ENCODE assay signal across 9 cellular contexts in genomic region chr5:180785151-180785781, GRCh38. TPM values are rescaled to one million over a fixed set of nuclear protein-coding genes. Genes with fewer than 3 reads are reported as not detected.
A peak's percentile ranks its signal among the peaks of the same experiment; 100 is the strongest.
DNase-seq lines count a peak whose midpoint lies in the region; ATAC-seq and TF ChIP-seq lines count a peak whose summit lies in the region.
"Had no signal": no experiment of that assay in that cellular context is flagged by ENCODE, and none has a peak within 500 bp of the region (broad histone marks: within the 10 kb centered on the region; RNA-seq: fewer than 3 reads in every experiment).

No MANE protein-coding gene starts in this region.

- CTCF ChIA-PET in PC-3 (lab: Charles Lee): interaction anchor here (1.0 to 1.3 kb wide), 4 partner anchors 14 to 387 kb away, joined by 3 to 5 read pairs (median 4); no protein-coding TSS in a partner anchor

- BruUV-seq in PC-3 (replicated peaks; lab: Mats Ljungman, UMichigan): no TSS peak

- H3K36me3 ChIP-seq in PC-3 (ENCODE audit: low read depth, low read length) (no peaks in the 10 kb centered on the region; the same call in 1 of the 2 replicates), lower lobe of right lung (peaks cover 26% of the 10 kb centered on the region), tibial artery (peaks cover 4 to 32% (median 28%) of the 10 kb centered on the region in 3 donors), WERI-Rb-1 (no peaks in the 10 kb centered on the region)

- peaks cover 5% of the 10 kb centered on the region for H3F3A ChIP-seq in PC-3 (ENCODE audit: low read length, unreplicated experiment)

- H3K79me2 ChIP-seq in PC-3 (ENCODE audit: low read length): 0 out of 2 replicates have a peak, but pooled peaks cover under 1% of the 10 kb centered on the region

- no peaks in the 10 kb centered on the region for H3K9me2 ChIP-seq in PC-3 (replicated peaks; ENCODE audit: low read length)

- H3K4me1 ChIP-seq in PC-3 (ENCODE audit: insufficient read depth, low read length) (peaks cover 20% of the 10 kb centered on the region), lower lobe of right lung (peaks cover 44% of the 10 kb centered on the region), tibial artery (peaks cover 10 to 39% (median 31%) of the 10 kb centered on the region in 4 donors)

- intact Hi-C loops in PC-3 (cut with micrococcal nuclease): loop anchor here (1.0 kb wide), 2 partner anchors 17 to 41 kb away; partner anchors contain the start of gene MGAT1
- intact Hi-C loops in lower lobe of right lung (cut with DNase I): no loop called here
- intact Hi-C loops in tibial artery (cut with DNase I; ENCODE audit: low total_unique reads): loop anchor here (5.0 to 10.0 kb wide), 2 partner anchors 82 to 370 kb away; no protein-coding TSS in a partner anchor

- no peaks in the 10 kb centered on the region for H4K20me1 ChIP-seq in PC-3 (ENCODE audit: low read length)

- H3K9me3 ChIP-seq in PC-3 (ENCODE audit: low read length): no peaks in the 10 kb centered on the region
- no peaks in the 10 kb centered on the region for H3K9me3 ChIP-seq in lower lobe of right lung
- no peaks in the 10 kb centered on the region for H3K9me3 ChIP-seq in tibial artery
- H3K9me3 ChIP-seq in WERI-Rb-1 (ENCODE audit: severe bottlenecking): no peaks in the 10 kb centered on the region

- H3K4me3 ChIP-seq in PC-3 (ENCODE audit: low read length) (no peak overlapping the region), lower lobe of right lung (no peak overlapping the region), tibial artery (no peak overlapping the region), WERI-Rb-1 (ENCODE audit: low read depth, low read length) (no peak overlapping the region)

- H3K27ac ChIP-seq in PC-3 (ENCODE audit: low read length): 0 out of 2 replicates have a peak overlapping the region, but pooled peaks have one; percentile 1
- peak overlapping the region; percentile 76 for H3K27ac ChIP-seq in lower lobe of right lung
- H3K27ac ChIP-seq in tibial artery: peak overlapping the region; percentile 63 to 82
- no peak overlapping the region for H3K27ac ChIP-seq in WERI-Rb-1

- peak overlapping the region; percentile 8; the same call in 1 of the 2 replicates for H2AFZ ChIP-seq in PC-3 (ENCODE audit: low read length)

- ATAC-seq in PC-3 (peak; percentile 56), lower lobe of right lung (peak; percentile 25 to 64), HG03460 (IDR thresholded peaks at IDR 0.05; ENCODE audit: unreplicated experiment) (no peak), HG02840 (IDR thresholded peaks at IDR 0.05; ENCODE audit: low FRiP score, unreplicated experiment) (no peak)

- H3K27me3 ChIP-seq in PC-3 (ENCODE audit: low read length) (no peaks in the 10 kb centered on the region), lower lobe of right lung (ENCODE audit: low read depth) (no peaks in the 10 kb centered on the region), tibial artery (no peaks in the 10 kb centered on the region), WERI-Rb-1 (ENCODE audit: insufficient read depth, low read depth, severe bottlenecking) (no peaks in the 10 kb centered on the region)

- DNase-seq in PC-3 (peak; percentile 68), dermis blood vessel endothelial cell (peak; percentile 46), lower lobe of right lung (no peak), tibial artery (no peak), WERI-Rb-1 (no peak), DMS 273 (lab: John Stamatoyannopoulos, UW; ENCODE audit: unreplicated experiment) (no peak)
- DNase-seq: NCI-H510A had no signal

- H3K4me2 ChIP-seq in PC-3 (ENCODE audit: low read length): peak overlapping the region; percentile 33

- no peak overlapping the region for H3K9ac ChIP-seq in PC-3 (ENCODE audit: low read length)

- TF ChIP-seq CTCF in PC-3 (conservative IDR thresholded peaks at IDR 0.05; ENCODE audit: low read depth, low read length) (no peak), lower lobe of right lung (IDR thresholded peaks at IDR 0.05) (no peak), tibial artery (IDR thresholded peaks at IDR 0.05) (no peak), WERI-Rb-1 (IDR thresholded peaks at IDR 0.05; ENCODE audit: low read depth, low read length) (no peak)

- POLR2A ChIA-PET in PC-3 (lab: Charles Lee; ENCODE audit: unreplicated experiment): interaction anchor here (0.5 to 0.7 kb wide), 2 partner anchors 91 to 128 kb away, joined by 3 read pairs; no protein-coding TSS in a partner anchor

RNA-seq across cellular contexts. Expression of gene MGAT1, which starts 17.3 kb away (rescaled TPM):
- total RNA-seq in PC-3 (2014; rRNA removed) (104 and 132 TPM in 2 replicates), dermis blood vessel endothelial cell (124 and 164 TPM in 2 replicates), lower lobe of right lung (241 TPM)

RNA-seq across cellular contexts. Expression of gene OR2Y1, which starts 45.4 kb away (rescaled TPM):
- total RNA-seq in PC-3 (2014; rRNA removed) (not detected in 2 replicates), dermis blood vessel endothelial cell (not detected in 2 replicates), lower lobe of right lung (not detected)

Comparison
In these comparisons a context has a peak if more than half of its experiments do, and no peak if none do; other contexts are left out.
1. ATAC-seq: peak in PC-3 (single experiment) and lower lobe of right lung (2 of 2); none in HG03460 (single experiment) and HG02840 (single experiment).
2. DNase-seq: peak in PC-3 (single experiment) and dermis blood vessel endothelial cell (single experiment); none in lower lobe of right lung (single experiment), tibial artery (0 of 2), WERI-Rb-1 (single experiment) and DMS 273 (single experiment).